1 cellular context compared by ENCODE assay signal in genomic region chr11:68053117-68053516, GRCh38.
TF ChIP-seq lines count a peak whose summit lies in the region.

No MANE protein-coding gene starts in this region.

TF ChIP-seq in A549, 52 proteins besides CTCF, POLR2A, EP300 and RAD21 (continued from another document):
- TF ChIP-seq HMGXB4 (CRISPR knock-in tag; IDR thresholded peaks at IDR 0.05; ENCODE audit: borderline replicate concordance) (no peak), SREBF2 (IDR thresholded peaks at IDR 0.05) (no peak), JUN (IDR thresholded peaks at IDR 0.05) (0 out of 5 replicates have a peak, but pooled peaks of 1 of the 2 experiments have one; percentile 13), RCOR1 (IDR thresholded peaks at IDR 0.05; ENCODE audit: low read depth, low read length) (no peak), CHD2 (IDR thresholded peaks at IDR 0.05; ENCODE audit: low read length, partially characterized antibody) (no peak), PHF8 (IDR thresholded peaks at IDR 0.05; ENCODE audit: borderline replicate concordance, low read depth) (no peak), BHLHE40 (IDR thresholded peaks at IDR 0.05; ENCODE audit: low read depth, low read length) (no peak), ZNF302 (CRISPR knock-in tag; IDR thresholded peaks at IDR 0.05) (no peak), HOXA7 (CRISPR knock-in tag; IDR thresholded peaks at IDR 0.05) (no peak), KDM5A (IDR thresholded peaks at IDR 0.05) (no peak), ZSCAN20 (CRISPR knock-in tag; IDR thresholded peaks at IDR 0.05) (no peak)
- TF ChIP-seq, protein P1, sequence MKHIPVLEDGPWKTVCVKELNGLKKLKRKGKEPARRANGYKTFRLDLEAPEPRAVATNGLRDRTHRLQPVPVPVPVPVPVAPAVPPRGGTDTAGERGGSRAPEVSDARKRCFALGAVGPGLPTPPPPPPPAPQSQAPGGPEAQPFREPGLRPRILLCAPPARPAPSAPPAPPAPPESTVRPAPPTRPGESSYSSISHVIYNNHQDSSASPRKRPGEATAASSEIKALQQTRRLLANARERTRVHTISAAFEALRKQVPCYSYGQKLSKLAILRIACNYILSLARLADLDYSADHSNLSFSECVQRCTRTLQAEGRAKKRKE (CRISPR knock-in tag; IDR thresholded peaks at IDR 0.05; ENCODE audit: low read depth), result no peak
